19 cellular contexts compared by ENCODE assay signal in the genomic region with DNA sequence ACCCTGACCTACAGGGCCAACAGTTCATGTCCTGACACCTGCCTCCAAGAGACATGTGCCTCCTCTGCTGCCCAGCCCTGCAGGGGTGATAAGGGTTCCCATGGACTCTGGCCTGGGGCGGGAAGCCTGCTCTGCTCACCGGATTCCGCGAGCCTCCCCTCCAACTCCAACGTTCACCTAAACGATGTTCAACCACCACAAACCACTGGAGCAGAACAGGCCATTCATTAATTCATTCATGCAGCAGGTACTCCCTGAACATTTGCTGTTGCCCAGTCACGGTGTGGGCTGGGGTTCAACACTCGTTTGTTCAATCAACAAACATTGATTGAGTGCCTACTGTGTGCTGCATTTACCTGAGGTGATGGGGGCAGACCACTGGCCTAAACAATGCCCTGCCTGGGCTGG. TPM values are rescaled to one million over a fixed set of nuclear protein-coding genes. Genes with fewer than 3 reads are reported as not detected.
"Had no signal": no experiment of that assay in that cellular context is flagged by ENCODE, and none has a peak within 500 bp of the region (broad histone marks: within the 10 kb centered on the region; RNA-seq: fewer than 3 reads in every experiment).

No MANE protein-coding gene starts in this region.

- H3K4me3 ChIP-seq: body of pancreas, esophagus muscularis mucosa, left ventricle myocardium inferior, prostate gland, smooth muscle cell had no signal

- H3K4me2 ChIP-seq: smooth muscle cell had no signal

- DNase-seq: activated CD4-positive, alpha-beta T cell treated with anti-CD3 and anti-CD28 coated beads for 4 hours; activated CD8-positive, alpha-beta memory T cell treated with anti-CD3 and anti-CD28 coated beads, Interleukin-2, amount 50 U/mL, for 48 hours; activated gamma-delta T cell; activated T-cell treated with anti-CD3 and anti-CD28 coated beads, Interleukin-2, amount 50 U/mL, for 72 hours; body of pancreas; caudate nucleus; effector CD4-positive, alpha-beta T cell; islet precursor cell; left ventricle myocardium inferior; naive thymus-derived CD8-positive, alpha-beta T cell; stimulated activated naive CD8-positive, alpha-beta T cell treated with anti-CD3 and anti-CD28 coated beads, Interleukin-15, Interleukin-2, amounts not matched to agents 100 U/mL and 50 U/mL, for 24 hours; T-helper 2 cell had no signal

- ATAC-seq: activated naive CD4-positive, alpha-beta T cell treated with anti-CD3 and anti-CD28 coated beads, Interleukin-2, amount 50 U/mL, for 72 hours; activated T-cell treated with anti-CD3 and anti-CD28 coated beads, Interleukin-2, amount 50 U/mL, for 72 hours; body of pancreas; naive thymus-derived CD8-positive, alpha-beta T cell; right cardiac atrium; stimulated activated naive CD8-positive, alpha-beta T cell treated with anti-CD3 and anti-CD28 coated beads, Interleukin-15, Interleukin-2, amounts not matched to agents 100 U/mL and 50 U/mL, for 24 hours had no signal

- H3K36me3 ChIP-seq: prostate gland had no signal

- H3K27ac ChIP-seq: body of pancreas, esophagus muscularis mucosa, left ventricle myocardium inferior, prostate gland had no signal

- FAIRE-seq: colon had no signal

- H3K27me3 ChIP-seq: body of pancreas had no signal

- H3K9me3 ChIP-seq: body of pancreas, esophagus muscularis mucosa, left ventricle myocardium inferior, prostate gland had no signal

RNA-seq across cellular contexts. Expression of a gene that starts 20.1 kb away (rescaled TPM):
- total RNA-seq: naive thymus-derived CD8-positive, alpha-beta T cell; osteoblast; smooth muscle cell had no signal
- polyA plus RNA-seq: naive thymus-derived CD8-positive, alpha-beta T cell had no signal
